Comparison of ENCODE assay signal across 1 cellular context in genomic region chr1:6962956-6963915, GRCh38.
TF ChIP-seq lines count a peak whose summit lies in the region.

No MANE protein-coding gene starts in this region.

TF ChIP-seq in HEK293, 187 proteins besides CTCF, POLR2A, EP300 and RAD21 (continued from another document):
- TF ChIP-seq ZNF449 (tag by site-specific recombination; IDR thresholded peaks at IDR 0.05) (no peak), ZNF426 (tag by site-specific recombination; IDR thresholded peaks at IDR 0.05) (no peak)
